Comparison of ENCODE assay signal across 1 cellular context in the genomic region with DNA sequence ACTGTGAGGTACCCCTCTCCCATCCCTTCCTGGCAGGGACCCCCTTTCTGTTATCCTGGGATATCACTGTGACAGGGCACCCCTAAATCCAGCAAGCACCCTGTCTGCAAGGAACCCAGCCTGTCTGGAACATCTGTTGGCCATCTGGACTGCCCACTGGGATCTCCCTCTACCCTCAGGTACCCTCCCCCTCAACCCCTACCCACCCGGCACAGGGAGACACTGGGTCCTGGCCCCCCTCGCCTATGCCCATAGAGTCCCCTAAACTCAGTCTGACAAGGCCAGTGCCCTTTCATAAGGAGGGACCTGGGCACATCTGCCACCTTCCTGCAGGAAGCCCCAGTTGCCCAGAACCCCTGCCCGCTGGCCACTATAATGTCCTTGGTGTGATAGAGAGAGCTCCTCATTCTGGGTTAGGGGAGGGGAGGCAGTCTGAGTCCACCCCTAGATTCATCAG.
TF ChIP-seq lines count a peak whose summit lies in the region.

No MANE protein-coding gene starts in this region.

TF ChIP-seq in H1, 55 proteins besides CTCF, POLR2A, EP300 and RAD21:
- TF ChIP-seq MAFK (IDR thresholded peaks at IDR 0.05; ENCODE audit: low read depth, low read length): no peak
- no peak for TF ChIP-seq SRF (IDR thresholded peaks at IDR 0.05; ENCODE audit: low read depth, low read length)
- TF ChIP-seq SIRT6 (IDR thresholded peaks at IDR 0.05; ENCODE audit: low read length): no peak
- TF ChIP-seq ASH2L (IDR thresholded peaks at IDR 0.05; ENCODE audit: low read length): no peak
- TF ChIP-seq SUZ12 (IDR thresholded peaks at IDR 0.05; ENCODE audit: low read length): no peak
- TF ChIP-seq BCL11A (IDR thresholded peaks at IDR 0.05; ENCODE audit: low read depth in 2 of 2, low read length in 2 of 2): no peak
- no peak for TF ChIP-seq KDM5A (IDR thresholded peaks at IDR 0.05; ENCODE audit: low read length)
- TF ChIP-seq HDAC6 (IDR thresholded peaks at IDR 0.05; ENCODE audit: low read depth, low read length): no peak
- TF ChIP-seq GTF2F1 (IDR thresholded peaks at IDR 0.05; ENCODE audit: borderline replicate concordance, low read depth, low read length): no peak
- TF ChIP-seq SP4 (IDR thresholded peaks at IDR 0.05; ENCODE audit: low read length): no peak
- no peak for TF ChIP-seq KDM4A (IDR thresholded peaks at IDR 0.05; ENCODE audit: low read depth, low read length, severe bottlenecking)
TF ChIP-seq in H1: peak in this region for 0.
